19 cellular contexts compared by ENCODE assay signal in genomic region chr5:135263022-135263668, GRCh38.
DNase-seq lines count a peak whose midpoint lies in the region; ATAC-seq, FAIRE-seq and TF ChIP-seq lines count a peak whose summit lies in the region.
"Had no signal": no experiment of that assay in that cellular context is flagged by ENCODE, and none has a peak within 500 bp of the region (broad histone marks: within the 10 kb centered on the region; RNA-seq: fewer than 3 reads in every experiment).

No MANE protein-coding gene starts in this region.

- no peak overlapping the region for H3K14ac ChIP-seq in neuronal stem cell (ENCODE audit: low read length)

- no peak overlapping the region for H2AK5ac ChIP-seq in neuronal stem cell (ENCODE audit: low read depth, low read length)

- TF ChIP-seq CTCF in Caco-2 (IDR thresholded peaks at IDR 0.05; ENCODE audit: insufficient read depth in 1 of 2, low read depth in 1 of 2, low read length in 1 of 2, severe bottlenecking in 1 of 2, unreplicated experiment in 1 of 2): no peak

- no peaks in the 10 kb centered on the region for H3K27me3 Mint-ChIP-seq in Caco-2 (ENCODE audit: insufficient read depth, unreplicated experiment)

- no peak overlapping the region for H2BK5ac ChIP-seq in neuronal stem cell (ENCODE audit: low read length)

- H3K4me3 ChIP-seq in Caco-2 (ENCODE audit: low read depth, low read length): no peak overlapping the region
- no peak overlapping the region for H3K4me3 ChIP-seq in neuronal stem cell (ENCODE audit: low read length in 2 of 2)

- no peak overlapping the region for H2BK12ac ChIP-seq in neuronal stem cell (ENCODE audit: low read length)

- no peak overlapping the region for H4K8ac ChIP-seq in neuronal stem cell (ENCODE audit: low read depth, low read length)

- H3K36me3 ChIP-seq in Caco-2 (ENCODE audit: control insufficient read depth, insufficient read depth, low read length): no peaks in the 10 kb centered on the region
- no peaks in the 10 kb centered on the region for H3K36me3 ChIP-seq in neuronal stem cell (replicated peaks in 1 of 2; ENCODE audit: control insufficient read depth in 2 of 2, insufficient read depth in 2 of 2, low read length in 2 of 2)

- H2BK15ac ChIP-seq in neuronal stem cell (ENCODE audit: low read length): no peak overlapping the region

- no peak overlapping the region for H3K4ac ChIP-seq in neuronal stem cell (ENCODE audit: low read length)

- no peak overlapping the region for H3K4me2 ChIP-seq in neuronal stem cell (ENCODE audit: insufficient read depth, low read length, poor library complexity, severe bottlenecking)
- H3K4me2 ChIP-seq: SK-N-SH had no signal

- intact Hi-C loops in Caco-2 (cut with micrococcal nuclease; ENCODE audit: unreplicated experiment): loop anchor here (1.0 to 2.0 kb wide), 3 partner anchors 46 to 70 kb away; no protein-coding TSS in a partner anchor

- BruUV-seq in Caco-2 (replicated peaks; lab: Mats Ljungman, UMichigan): no TSS peak

- no peak overlapping the region for H2BK120ac ChIP-seq in neuronal stem cell (ENCODE audit: low read depth, low read length)

- H3K36me3 Mint-ChIP-seq in Caco-2 (ENCODE audit: insufficient read depth, unreplicated experiment): peaks cover 5% of the 10 kb centered on the region

- no peak overlapping the region for H3K27ac ChIP-seq in neuronal stem cell (replicated peaks; ENCODE audit: low read length)

- H3K18ac ChIP-seq in neuronal stem cell (ENCODE audit: low read length): no peak overlapping the region

- TF ChIP-seq POLR2A in GM12891 (IDR thresholded peaks at IDR 0.05; ENCODE audit: low read depth, low read length): no peak

- FAIRE-seq in GM12891 (lab: Jason Lieb, UNC): no peak

- H3K9ac ChIP-seq in neuronal stem cell (ENCODE audit: low read depth, low read length, poor library complexity): no peak overlapping the region
- H3K9ac ChIP-seq: SK-N-SH had no signal

- H4K91ac ChIP-seq in neuronal stem cell (ENCODE audit: low read depth, low read length, poor library complexity): no peak overlapping the region

- H3K27ac Mint-ChIP-seq in Caco-2 (ENCODE audit: unreplicated experiment): peak overlapping the region; percentile 56
- H3K27ac Mint-ChIP-seq: B cell; CD4-positive, alpha-beta T cell had no signal

- H3K9me3 Mint-ChIP-seq in Caco-2 (ENCODE audit: unreplicated experiment): peaks cover 9% of the 10 kb centered on the region

- peak overlapping the region; percentile 85 for H3K23ac ChIP-seq in neuronal stem cell (ENCODE audit: low read depth, low read length, poor library complexity)

- POLR2A ChIA-PET in Caco-2 (lab: Charles Lee): interaction anchor here (0.5 to 1.0 kb wide), 3 partner anchors 34 to 62 kb away, joined by 3 to 5 read pairs (median 3); no protein-coding TSS in a partner anchor

- DNase-seq in Caco-2 (peak; percentile 87 to 90), LoVo (ENCODE audit: low spot score) (peak; percentile 61), neuronal stem cell (ENCODE audit: low spot score) (no peak), NCI-H187 treated with DMSO at 0.1 percent for 48 hours (lab: John Stamatoyannopoulos, UW) (no peak), GM12891 (ENCODE audit: insufficient read length, low spot score) (no peak), NCI-H2081 (lab: John Stamatoyannopoulos, UW) (no peak), NCI-H1105 (lab: John Stamatoyannopoulos, UW) (no peak)
- DNase-seq: CD4-positive, alpha-beta T cell; H7; KBM-7; NCI-H1092; NCI-H1694; NCI-H446 treated with DMSO at 0.1 percent for 48 hours; NCI-H774; Right ventricle myocardium superior; SK-N-SH had no signal

- no peaks in the 10 kb centered on the region for H3K79me1 ChIP-seq in neuronal stem cell (ENCODE audit: low read depth, low read length)

- H2AFZ ChIP-seq in neuronal stem cell (ENCODE audit: low read length): no peak overlapping the region

- peak; percentile 75 for ATAC-seq in esophagus mucosa
- ATAC-seq: Panc1 had no signal

- no CpG with 5 or more reads among the region's 17 CpGs for WGBS in neuronal stem cell (ENCODE audit: extremely low coverage in 2 of 2, insufficient read length in 2 of 2, insufficient replicate concordance in 1 of 2), 2 donors

- CTCF ChIA-PET in Caco-2 (lab: Charles Lee): interaction anchor here (0.6 to 1.6 kb wide), 3 partner anchors 9 to 133 kb away, joined by 3 to 5 read pairs (median 3); no protein-coding TSS in a partner anchor

- peaks cover 28% of the 10 kb centered on the region for H3K4me1 Mint-ChIP-seq in Caco-2 (ENCODE audit: low read depth, unreplicated experiment)
- H3K4me1 Mint-ChIP-seq: B cell had no signal

- no peaks in the 10 kb centered on the region for H3K27me3 ChIP-seq in Caco-2 (replicated peaks; ENCODE audit: control insufficient read depth, insufficient read depth, low read length)
- H3K27me3 ChIP-seq in neuronal stem cell (ENCODE audit: control insufficient read depth in 3 of 3, insufficient read depth in 3 of 3, low read depth in 1 of 3, low read length in 3 of 3): peaks cover 0 to 38% (median 2%) of the 10 kb centered on the region in 3 experiments

- peaks cover 9% of the 10 kb centered on the region; the same call in 1 of the 2 replicates for H3K9me3 ChIP-seq in Caco-2
- H3K9me3 ChIP-seq in neuronal stem cell (replicated peaks in 1 of 2; ENCODE audit: control insufficient read depth in 2 of 2, insufficient read depth in 1 of 2, low read depth in 1 of 2, low read length in 2 of 2): no peaks in the 10 kb centered on the region

- H3K4me1 ChIP-seq in Caco-2 (peaks cover 36% of the 10 kb centered on the region), neuronal stem cell (ENCODE audit: control insufficient read depth in 2 of 2, insufficient read depth in 1 of 2, low read depth in 1 of 2, low read length in 2 of 2) (peaks cover 0 to 2% of the 10 kb centered on the region in 2 donors)

- H3K4me3 Mint-ChIP-seq in Caco-2 (ENCODE audit: unreplicated experiment): peak overlapping the region; percentile 46
- H3K4me3 Mint-ChIP-seq: B cell; CD4-positive, alpha-beta T cell had no signal

TF ChIP-seq in GM12891, 5 proteins besides CTCF, POLR2A, EP300 and RAD21:
- TF ChIP-seq POLR2AphosphoS5 (IDR thresholded peaks at IDR 0.05; ENCODE audit: low read depth, low read length): no peak
- no peak for TF ChIP-seq POU2F2 (IDR thresholded peaks at IDR 0.05; ENCODE audit: low read depth, low read length)
- TF ChIP-seq PAX5 (IDR thresholded peaks at IDR 0.05; ENCODE audit: insufficient read depth, low read length, severe bottlenecking): no peak
- no peak for TF ChIP-seq SPI1 (IDR thresholded peaks at IDR 0.05; ENCODE audit: low read depth, low read length)
- no peak for TF ChIP-seq TAF1 (IDR thresholded peaks at IDR 0.05; ENCODE audit: low read depth, low read length)

Comparison
In these comparisons a context has a peak if more than half of its experiments do, and no peak if none do; other contexts are left out.
1. DNase-seq: peak in Caco-2 (2 of 2) and LoVo (single experiment); none in neuronal stem cell (single experiment), NCI-H187 treated with DMSO at 0.1 percent for 48 hours (single experiment), GM12891 (single experiment), NCI-H2081 (0 of 2) and NCI-H1105 (single experiment).